ENCODE assay signal across 1 cellular context in genomic region chr5:108339220-108339619, GRCh38.
TF ChIP-seq lines count a peak whose summit lies in the region.

No MANE protein-coding gene starts in this region.

TF ChIP-seq in GM12878, 131 proteins besides CTCF, POLR2A, EP300 and RAD21 (continued from another document):
- TF ChIP-seq TCF3 (IDR thresholded peaks at IDR 0.05; ENCODE audit: borderline replicate concordance, insufficient read depth, low read depth, low read length), result no peak
- TF ChIP-seq YY1 (IDR thresholded peaks at IDR 0.05; ENCODE audit: low read depth, low read length), result no peak
- TF ChIP-seq SPI1 (IDR thresholded peaks at IDR 0.05; ENCODE audit: borderline replicate concordance, insufficient read depth, low read depth, low read length), result no peak
- TF ChIP-seq E4F1 (IDR thresholded peaks at IDR 0.05; ENCODE audit: borderline replicate concordance, partially characterized antibody), result no peak
- TF ChIP-seq CEBPZ (IDR thresholded peaks at IDR 0.05; ENCODE audit: low read depth, low read length), result no peak
- no peak for TF ChIP-seq NR2C2 (IDR thresholded peaks at IDR 0.05; ENCODE audit: borderline replicate concordance, control insufficient read depth, insufficient read length, low read depth)
